3 cellular contexts compared by ENCODE assay signal in the genomic region with DNA sequence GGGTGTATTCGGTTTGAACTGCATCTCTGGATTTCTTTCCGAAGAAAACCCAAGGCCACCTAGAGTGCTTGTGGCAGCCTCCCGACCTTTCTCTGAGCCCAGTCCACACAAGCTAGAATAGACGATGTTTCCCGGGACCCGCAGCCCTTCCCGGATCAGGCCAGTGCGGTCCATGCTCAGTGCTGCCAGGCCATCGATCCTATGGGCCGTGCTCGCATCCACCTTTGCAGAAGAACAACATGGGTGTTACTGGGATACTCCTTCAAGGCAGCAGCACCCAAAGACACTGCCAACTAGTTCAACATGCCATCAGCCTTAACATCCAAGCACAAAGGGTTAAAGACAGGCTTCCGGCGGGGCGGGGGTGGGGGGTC.
"Had no signal": no experiment of that assay in that cellular context is flagged by ENCODE, and none has a peak within 500 bp of the region (broad histone marks: within the 10 kb centered on the region; RNA-seq: fewer than 3 reads in every experiment).

No MANE protein-coding gene starts in this region.

- H3K4me3 ChIP-seq: GM12878 had no signal

- DNase-seq: GDM1, GF-D8 had no signal

- ATAC-seq: GM12878 had no signal
